In genomic region chr1:77680173-77680572, GRCh38 we compare ENCODE assay signal across 11 cellular contexts. TPM values are rescaled to one million over a fixed set of nuclear protein-coding genes. Genes with fewer than 3 reads are reported as not detected.
DNase-seq lines count a peak whose midpoint lies in the region; FAIRE-seq and TF ChIP-seq lines count a peak whose summit lies in the region.
"Had no signal": no experiment of that assay in that cellular context is flagged by ENCODE, and none has a peak within 500 bp of the region (broad histone marks: within the 10 kb centered on the region; RNA-seq: fewer than 3 reads in every experiment).

No MANE protein-coding gene starts in this region.

- H4K5ac ChIP-seq in mesendoderm (ENCODE audit: low read length), result no peak overlapping the region

- H2BK120ac ChIP-seq in mesendoderm (ENCODE audit: low read depth, low read length), result no peak overlapping the region

- H2AK5ac ChIP-seq in mesendoderm (ENCODE audit: low read length), result no peak overlapping the region

- H2BK5ac ChIP-seq in mesendoderm (ENCODE audit: low read length), result no peak overlapping the region

- peaks cover 7% of the 10 kb centered on the region for H3K79me1 ChIP-seq in mesendoderm (ENCODE audit: low read length)

- H3K23ac ChIP-seq in mesendoderm (ENCODE audit: low read length), result peak overlapping the region; percentile 29

- H4K8ac ChIP-seq in mesendoderm (ENCODE audit: low read depth, low read length), result no peak overlapping the region

- H3K79me2 ChIP-seq in mesendoderm (ENCODE audit: control insufficient read depth, insufficient read depth, low read length), result peaks cover 40% of the 10 kb centered on the region

- no peaks in the 10 kb centered on the region for H3K9me3 ChIP-seq in BLaER1

- H3K36me3 ChIP-seq in BLaER1 (peaks cover 8% of the 10 kb centered on the region), mesendoderm (ENCODE audit: control insufficient read depth, insufficient read depth, low read length) (no peaks in the 10 kb centered on the region)
- H3K36me3 ChIP-seq: cardiac muscle cell had no signal

- H3K18ac ChIP-seq in mesendoderm (ENCODE audit: low read length), result no peak overlapping the region

- no peak overlapping the region for H3K56ac ChIP-seq in mesendoderm (ENCODE audit: low read length)

- H3K4me1 ChIP-seq in BLaER1, result peaks cover 29% of the 10 kb centered on the region
- no peaks in the 10 kb centered on the region for H3K4me1 ChIP-seq in mesendoderm (ENCODE audit: control insufficient read depth, low read depth, low read length)

- in situ Hi-C loops in G401 (cut with HindIII; ENCODE audit: low sequenced_read_pairs), result no loop called here
- in situ Hi-C loops in ACHN (cut with HindIII; ENCODE audit: low pct_ligation_motif_present, low pct_unique_long_range_greater_than_20kb, low sequenced_read_pairs), result no loop called here

- peaks cover 68% of the 10 kb centered on the region for H4K20me1 ChIP-seq in BLaER1

- H3K4me2 ChIP-seq in BLaER1 (peak overlapping the region; percentile 39; the same call in 1 of the 2 replicates), mesendoderm (ENCODE audit: low read length) (no peak overlapping the region)

- WGBS in mesendoderm (ENCODE audit: extremely low coverage, insufficient coverage, low lambda C conversion rate), result no CpG with 5 or more reads among the region's 2 CpGs

- TF ChIP-seq CTCF in VCaP (conservative IDR thresholded peaks at IDR 0.05), result no peak

- H3K9ac ChIP-seq in BLaER1 (no peak overlapping the region), mesendoderm (ENCODE audit: low read length) (peak overlapping the region; percentile 9)

- H2BK15ac ChIP-seq in mesendoderm (replicated peaks; ENCODE audit: low read depth), result no peak overlapping the region

- H3K4ac ChIP-seq in mesendoderm (ENCODE audit: low read depth, low read length), result no peak overlapping the region

- H3K27ac ChIP-seq in BLaER1 (no peak overlapping the region), VCaP (peak overlapping the region; percentile 96; the same call in 1 of the 2 replicates), mesendoderm (ENCODE audit: low read depth, low read length) (no peak overlapping the region)
- H3K27ac ChIP-seq: cardiac muscle cell, skin epidermis had no signal

- H3K27me3 ChIP-seq in BLaER1 (no peaks in the 10 kb centered on the region), mesendoderm (ENCODE audit: insufficient read depth, low read length, poor library complexity) (no peaks in the 10 kb centered on the region)
- H3K27me3 ChIP-seq: cardiac muscle cell had no signal

- no peak overlapping the region for H3K4me3 ChIP-seq in BLaER1
- H3K4me3 ChIP-seq in mesendoderm (ENCODE audit: low read length), result no peak overlapping the region
- H3K4me3 ChIP-seq: cardiac muscle cell, skin epidermis had no signal

- peak; percentile 55 for FAIRE-seq in GM19239 (lab: Jason Lieb, UNC)

- DNase-seq in GM19239 (ENCODE audit: insufficient read length, low spot score), result no peak
- no peak for DNase-seq in mesendoderm
- no peak for DNase-seq in DMS153 (lab: John Stamatoyannopoulos, UW)
- no peak for DNase-seq in foreskin melanocyte
- no peak for DNase-seq in G401 (ENCODE audit: low spot score)
- no peak for DNase-seq in ACHN
- DNase-seq: NCI-H1694 had no signal

RNA-seq across cellular contexts. Expression of gene ZZZ3, which starts 2.3 kb away (rescaled TPM):
- polyA plus RNA-seq in mesendoderm (2013, experiment 1 of 2), result 28.4 TPM
- 28.3 TPM for polyA plus RNA-seq in mesendoderm (2013, experiment 2 of 2)
- total RNA-seq in G401 (2014; rRNA removed; shearing (Covaris generic)), result 20.7 and 39.8 TPM in 2 replicates
